In genomic region chr5:39211773-39212172, GRCh38 we compare ENCODE assay signal across 14 cellular contexts. TPM values are rescaled to one million over a fixed set of nuclear protein-coding genes. Genes with fewer than 3 reads are reported as not detected.
DNase-seq lines count a peak whose midpoint lies in the region; ATAC-seq and TF ChIP-seq lines count a peak whose summit lies in the region.
"Had no signal": no experiment of that assay in that cellular context is flagged by ENCODE, and none has a peak within 500 bp of the region (broad histone marks: within the 10 kb centered on the region; RNA-seq: fewer than 3 reads in every experiment).

No MANE protein-coding gene starts in this region.

- WGBS in esophagus, 2 donors = 58 to 63% methylated on average over 3 of the region's 3 CpGs

- CTCF ChIA-PET in activated naive CD4-positive, alpha-beta T cell treated with anti-CD3 and anti-CD28 coated beads, Interleukin-2, amount 10 ng/mL, durations not matched to agents 7 days and 5 days (lab: Charles Lee) = interaction anchor here (0.8 to 2.7 kb wide), 9 partner anchors 10 to 71 kb away, joined by 3 to 27 read pairs (median 5); no protein-coding TSS in a partner anchor

- no peak for ATAC-seq in HG03378 (IDR thresholded peaks at IDR 0.05; ENCODE audit: unreplicated experiment)
- ATAC-seq in HG03280 (IDR thresholded peaks at IDR 0.05; ENCODE audit: unreplicated experiment) = no peak

- H3K36me3 ChIP-seq in esophagus (ENCODE audit: control insufficient read depth in 2 of 2, insufficient read depth in 2 of 2, low read length in 1 of 2) (no peaks in the 10 kb centered on the region), vagina (no peaks in the 10 kb centered on the region), tibial artery (no peaks in the 10 kb centered on the region)
- H3K36me3 ChIP-seq: thoracic aorta had no signal

- peak overlapping the region; percentile 52 for H3K4me3 Mint-ChIP-seq in activated naive CD4-positive, alpha-beta T cell treated with anti-CD3 and anti-CD28 coated beads, Interleukin-2, amount 10 ng/mL, durations not matched to agents 7 days and 5 days
- peak overlapping the region; percentile 84 for H3K4me3 Mint-ChIP-seq in T-helper 2 cell treated with Interferon-gamma antibody and Interleukin-4, amounts not matched to agents 5 μg/mL and 100 μg/mL, for 36 hours

- DNase-seq in activated naive CD4-positive, alpha-beta T cell treated with anti-CD3 and anti-CD28 coated beads, Interleukin-2, amount 10 ng/mL, durations not matched to agents 7 days and 5 days = peak; percentile 48
- no peak for DNase-seq in activated naive CD4-positive, alpha-beta T cell treated with anti-CD3 and anti-CD28 coated beads, Interleukin-2, amount 50 U/mL, for 16 hours
- peak; percentile 34 for DNase-seq in T-helper 2 cell treated with Interferon-gamma antibody and Interleukin-4, amounts not matched to agents 5 μg/mL and 100 μg/mL, for 36 hours (ENCODE audit: low spot score)
- DNase-seq in vagina (ENCODE audit: extremely low spot score in 2 of 2) (no peak), tibial artery (no peak)
- DNase-seq: NCI-H1436 treated with DMSO at 0.1 percent for 48 hours, NCI-H510A, T-helper 9 cell had no signal

- peak overlapping the region; percentile 92 for H3K27ac Mint-ChIP-seq in activated naive CD4-positive, alpha-beta T cell treated with anti-CD3 and anti-CD28 coated beads, Interleukin-2, amount 10 ng/mL, durations not matched to agents 7 days and 5 days
- peak overlapping the region; percentile 93 for H3K27ac Mint-ChIP-seq in T-helper 2 cell treated with Interferon-gamma antibody and Interleukin-4, amounts not matched to agents 5 μg/mL and 100 μg/mL, for 36 hours

- TF ChIP-seq CTCF in vagina (IDR thresholded peaks at IDR 0.05) (no peak), tibial artery (IDR thresholded peaks at IDR 0.05) (no peak)

- H3K27ac ChIP-seq in esophagus (ENCODE audit: low read depth in 2 of 2, low read length in 1 of 2) = peak overlapping the region; percentile 11 to 48
- peak overlapping the region; percentile 27 for H3K27ac ChIP-seq in vagina
- H3K27ac ChIP-seq in tibial artery = no peak overlapping the region
- H3K27ac ChIP-seq: RWPE1, thoracic aorta had no signal

- peaks cover 94% of the 10 kb centered on the region for H3K4me1 Mint-ChIP-seq in activated naive CD4-positive, alpha-beta T cell treated with anti-CD3 and anti-CD28 coated beads, Interleukin-2, amount 10 ng/mL, durations not matched to agents 7 days and 5 days
- peaks cover 84% of the 10 kb centered on the region for H3K4me1 Mint-ChIP-seq in T-helper 2 cell treated with Interferon-gamma antibody and Interleukin-4, amounts not matched to agents 5 μg/mL and 100 μg/mL, for 36 hours (ENCODE audit: low read depth)

- intact Hi-C loops in vagina (cut with DNase I) (loop anchor here (10.0 kb wide), 1 partner anchor 353 kb away; no protein-coding TSS in a partner anchor), tibial artery (cut with DNase I; ENCODE audit: low total_unique reads) (no loop called here)

- H3K4me3 ChIP-seq in esophagus (ENCODE audit: low read depth in 1 of 2, low read length in 2 of 2) (no peak overlapping the region), vagina (no peak overlapping the region), tibial artery (no peak overlapping the region)
- H3K4me3 ChIP-seq: lung, thoracic aorta had no signal

- peaks cover 1% of the 10 kb centered on the region for H3K36me3 Mint-ChIP-seq in activated naive CD4-positive, alpha-beta T cell treated with anti-CD3 and anti-CD28 coated beads, Interleukin-2, amount 10 ng/mL, durations not matched to agents 7 days and 5 days
- peaks cover 2% of the 10 kb centered on the region for H3K36me3 Mint-ChIP-seq in T-helper 2 cell treated with Interferon-gamma antibody and Interleukin-4, amounts not matched to agents 5 μg/mL and 100 μg/mL, for 36 hours (ENCODE audit: low read depth)

- H3K9me3 ChIP-seq in esophagus (ENCODE audit: control insufficient read depth in 2 of 2, insufficient read depth in 1 of 2, low read depth in 1 of 2, low read length in 1 of 2) (no peaks in the 10 kb centered on the region), vagina (no peaks in the 10 kb centered on the region), tibial artery (no peaks in the 10 kb centered on the region)
- H3K9me3 ChIP-seq: thoracic aorta had no signal

- no peak for TF ChIP-seq POLR2A in vagina (IDR thresholded peaks at IDR 0.05)

- H3K27me3 ChIP-seq in esophagus (ENCODE audit: control insufficient read depth in 1 of 2, insufficient read depth in 2 of 2, low read length in 2 of 2) (no peaks in the 10 kb centered on the region), vagina (no peaks in the 10 kb centered on the region), tibial artery (no peaks in the 10 kb centered on the region)

- H3K4me1 ChIP-seq in esophagus (ENCODE audit: control insufficient read depth in 2 of 2, insufficient read depth in 2 of 2, low read length in 1 of 2) (no peaks in the 10 kb centered on the region), vagina (peaks cover 3% of the 10 kb centered on the region), tibial artery (no peaks in the 10 kb centered on the region)

- no peaks in the 10 kb centered on the region for H3K9me3 Mint-ChIP-seq in activated naive CD4-positive, alpha-beta T cell treated with anti-CD3 and anti-CD28 coated beads, Interleukin-2, amount 10 ng/mL, durations not matched to agents 7 days and 5 days
- no peaks in the 10 kb centered on the region for H3K9me3 Mint-ChIP-seq in T-helper 2 cell treated with Interferon-gamma antibody and Interleukin-4, amounts not matched to agents 5 μg/mL and 100 μg/mL, for 36 hours

- no peaks in the 10 kb centered on the region for H3K27me3 Mint-ChIP-seq in activated naive CD4-positive, alpha-beta T cell treated with anti-CD3 and anti-CD28 coated beads, Interleukin-2, amount 10 ng/mL, durations not matched to agents 7 days and 5 days
- no peaks in the 10 kb centered on the region for H3K27me3 Mint-ChIP-seq in T-helper 2 cell treated with Interferon-gamma antibody and Interleukin-4, amounts not matched to agents 5 μg/mL and 100 μg/mL, for 36 hours (ENCODE audit: low read depth)

RNA-seq across cellular contexts. Expression of gene FYB1, which starts 7.6 kb away (rescaled TPM):
- 1 to 10 TPM in 1 of 2 donors, under 1 TPM in 1; 0.86 to 1.4 TPM for polyA plus RNA-seq in esophagus
- 10.8 TPM for total RNA-seq in vagina

Comparison
In these comparisons a context has a peak if more than half of its experiments do, and no peak if none do; other contexts are left out.
1. DNase-seq: peak in activated naive CD4-positive, alpha-beta T cell treated with anti-CD3 and anti-CD28 coated beads, Interleukin-2, amount 10 ng/mL, durations not matched to agents 7 days and 5 days (single experiment) and T-helper 2 cell treated with Interferon-gamma antibody and Interleukin-4, amounts not matched to agents 5 μg/mL and 100 μg/mL, for 36 hours (single experiment); none in activated naive CD4-positive, alpha-beta T cell treated with anti-CD3 and anti-CD28 coated beads, Interleukin-2, amount 50 U/mL, for 16 hours (single experiment), vagina (0 of 2) and tibial artery (0 of 2).
2. H3K27ac ChIP-seq: peak in esophagus (2 of 2) and vagina (single experiment); none in tibial artery (0 of 2).